In the genomic region with DNA sequence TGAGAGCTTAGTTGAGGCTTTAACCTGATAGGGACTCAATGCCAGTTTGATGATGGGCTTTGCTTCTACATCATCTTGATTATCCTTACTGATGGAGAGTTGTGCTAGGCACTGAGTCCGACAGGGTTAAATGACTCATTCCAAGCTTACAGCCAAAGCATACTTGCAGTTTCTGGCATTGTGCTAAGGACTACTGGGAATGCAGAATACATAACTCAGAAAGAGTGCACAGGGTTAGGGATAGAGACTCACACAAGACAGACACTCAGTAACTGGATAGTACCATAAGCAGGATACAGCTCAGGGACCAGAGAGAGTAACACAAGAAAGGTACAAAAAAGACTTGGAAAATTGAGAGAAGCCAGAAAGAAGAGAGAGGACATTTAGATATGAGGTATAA, we compare ENCODE assay signal across 15 cellular contexts.
DNase-seq lines count a peak whose midpoint lies in the region; ATAC-seq and TF ChIP-seq lines count a peak whose summit lies in the region.
"Had no signal": no experiment of that assay in that cellular context is flagged by ENCODE, and none has a peak within 500 bp of the region (broad histone marks: within the 10 kb centered on the region; RNA-seq: fewer than 3 reads in every experiment).

No MANE protein-coding gene starts in this region.

- TF ChIP-seq POLR2A in testis (IDR thresholded peaks at IDR 0.05) = no peak

- H3K9me3 ChIP-seq in testis = no peaks in the 10 kb centered on the region
- H3K9me3 ChIP-seq: BLaER1 had no signal

- ATAC-seq in left cardiac atrium = peak; percentile 40 to 55
- no peak for ATAC-seq in GM19397 (IDR thresholded peaks at IDR 0.05; ENCODE audit: unreplicated experiment)
- ATAC-seq: K562 had no signal

- intact Hi-C loops in left cardiac atrium (cut with DNase I) = no loop called here
- intact Hi-C loops in activated CD4-positive, alpha-beta T cell treated with anti-CD3 and anti-CD28 coated beads, Interleukin-2, amount 10 ng/mL, durations not matched to agents 24 days and 14 days (cut with micrococcal nuclease) = no loop called here
- intact Hi-C loops in testis (cut with DNase I; ENCODE audit: low total_unique reads) = no loop called here

- H3K4me1 ChIP-seq in testis = peaks cover 25% of the 10 kb centered on the region
- H3K4me1 ChIP-seq: BLaER1 had no signal

- H3K27ac Mint-ChIP-seq in activated CD4-positive, alpha-beta T cell treated with anti-CD3 and anti-CD28 coated beads, Interleukin-2, amount 10 ng/mL, durations not matched to agents 24 days and 14 days = no peak overlapping the region

- H3K4me3 ChIP-seq in testis = no peak overlapping the region
- H3K4me3 ChIP-seq: BLaER1, K562 had no signal

- no peaks in the 10 kb centered on the region for H3K9me3 Mint-ChIP-seq in activated CD4-positive, alpha-beta T cell treated with anti-CD3 and anti-CD28 coated beads, Interleukin-2, amount 10 ng/mL, durations not matched to agents 24 days and 14 days

- H3K36me3 ChIP-seq in testis (ENCODE audit: low read depth, missing control alignments) = no peaks in the 10 kb centered on the region
- H3K36me3 ChIP-seq: BLaER1 had no signal

- no peak overlapping the region for H3K27ac ChIP-seq in testis
- H3K27ac ChIP-seq: BLaER1 had no signal

- H3K4me3 Mint-ChIP-seq in activated CD4-positive, alpha-beta T cell treated with anti-CD3 and anti-CD28 coated beads, Interleukin-2, amount 10 ng/mL, durations not matched to agents 24 days and 14 days = no peak overlapping the region

- 50 to 70% methylated on average over 1 of the region's 1 CpG for WGBS in testis, 2 donors

- no peaks in the 10 kb centered on the region for H3K4me1 Mint-ChIP-seq in activated CD4-positive, alpha-beta T cell treated with anti-CD3 and anti-CD28 coated beads, Interleukin-2, amount 10 ng/mL, durations not matched to agents 24 days and 14 days

- H3K27me3 Mint-ChIP-seq in activated CD4-positive, alpha-beta T cell treated with anti-CD3 and anti-CD28 coated beads, Interleukin-2, amount 10 ng/mL, durations not matched to agents 24 days and 14 days = peaks cover 1% of the 10 kb centered on the region

- H3K36me3 Mint-ChIP-seq in activated CD4-positive, alpha-beta T cell treated with anti-CD3 and anti-CD28 coated beads, Interleukin-2, amount 10 ng/mL, durations not matched to agents 24 days and 14 days (ENCODE audit: low read depth) = no peaks in the 10 kb centered on the region

- DNase-seq in EH (ENCODE audit: low read depth) (peak; percentile 82), astrocyte of the hippocampus (ENCODE audit: low read depth, low spot score) (peak; percentile 86), left cardiac atrium (no peak), renal cortical epithelial cell (ENCODE audit: low read depth) (peak; percentile 37), DMS153 treated with DMSO at 0.1 percent for 48 hours (lab: John Stamatoyannopoulos, UW; ENCODE audit: unreplicated experiment) (no peak), testis (no peak)
- no peak for DNase-seq in activated CD4-positive, alpha-beta T cell treated with anti-CD3 and anti-CD28 coated beads, Interleukin-2, amount 10 ng/mL, durations not matched to agents 24 days and 14 days
- DNase-seq: activated naive CD4-positive, alpha-beta T cell treated with anti-CD3 and anti-CD28 coated beads, Interleukin-2, amount 50 U/mL, for 16 hours; dermis blood vessel endothelial cell; DND-41; kidney glomerular epithelial cell; NCI-H526 had no signal

- H3K27me3 ChIP-seq in testis = no peaks in the 10 kb centered on the region
- H3K27me3 ChIP-seq: BLaER1 had no signal

- TF ChIP-seq CTCF in testis (IDR thresholded peaks at IDR 0.05) = no peak

Comparison
In these comparisons a context has a peak if more than half of its experiments do, and no peak if none do; other contexts are left out.
1. DNase-seq: peak in EH (single experiment), astrocyte of the hippocampus (single experiment) and renal cortical epithelial cell (single experiment); none in left cardiac atrium (single experiment), DMS153 treated with DMSO at 0.1 percent for 48 hours (single experiment), activated CD4-positive, alpha-beta T cell treated with anti-CD3 and anti-CD28 coated beads, Interleukin-2, amount 10 ng/mL, durations not matched to agents 24 days and 14 days (single experiment) and testis (single experiment).